Comparison of ENCODE assay signal across 7 cellular contexts in genomic region chr11:61446211-61446651, GRCh38. TPM values are rescaled to one million over a fixed set of nuclear protein-coding genes. Genes with fewer than 3 reads are reported as not detected.
DNase-seq lines count a peak whose midpoint lies in the region; TF ChIP-seq lines count a peak whose summit lies in the region.

No MANE protein-coding gene starts in this region.

- DNase-seq in GM13977 (ENCODE audit: low spot score) = peak; percentile 73
- DNase-seq in NT2/D1 (ENCODE audit: low read depth, low spot score) = peak; percentile 87
- peak; percentile 66 for DNase-seq in activated T-cell treated with anti-CD3 and anti-CD28 coated beads for 1 hour (ENCODE audit: low read depth)
- peak; percentile 70 for DNase-seq in epithelial cell of proximal tubule (ENCODE audit: low read depth)
- peak; percentile 68 for DNase-seq in stimulated activated CD8-positive, alpha-beta memory T cell treated with anti-CD3 and anti-CD28 coated beads, Interleukin-4, amount 100 ng/mL, for 24 hours (ENCODE audit: low read depth)

- H3K9ac ChIP-seq in HUES64 (ENCODE audit: low read depth, low read length) = peak overlapping the region; percentile 51; the same call in 1 of the 2 replicates
- H3K9ac ChIP-seq in NT2/D1 (ENCODE audit: insufficient read length, low read depth) = peak overlapping the region; percentile 34
- no peak overlapping the region for H3K9ac ChIP-seq in muscle layer of colon (ENCODE audit: low read length)

- no peaks in the 10 kb centered on the region for H3K27me3 ChIP-seq in HUES64 (ENCODE audit: insufficient read depth, low read length)
- H3K27me3 ChIP-seq in NT2/D1 (ENCODE audit: insufficient read depth, insufficient read length) = no peaks in the 10 kb centered on the region
- no peaks in the 10 kb centered on the region for H3K27me3 ChIP-seq in muscle layer of colon (ENCODE audit: control insufficient read depth in 1 of 2, insufficient read depth in 2 of 2, low read length in 2 of 2)

- peak overlapping the region; percentile 80; the same call in 1 of the 2 replicates for H3K27ac ChIP-seq in HUES64 (ENCODE audit: low read depth, low read length)
- H3K27ac ChIP-seq in muscle layer of colon (ENCODE audit: low read depth, low read length) = peak overlapping the region; percentile 53

- in situ Hi-C loops in GM13977 (cut with MboI; ENCODE audit: low pct_unique_long_range_greater_than_20kb, low sequenced_read_pairs, unreplicated experiment) = no loop called here

- H3K36me3 ChIP-seq in HUES64 (ENCODE audit: insufficient read depth, low read length) (peaks cover 80% of the 10 kb centered on the region), NT2/D1 (ENCODE audit: insufficient read depth, insufficient read length, low read length) (peaks cover 88% of the 10 kb centered on the region), muscle layer of colon (ENCODE audit: insufficient read depth, low read length) (peaks cover 31% of the 10 kb centered on the region)

- WGBS in HUES64 = 12% methylated on average over 7 of the region's 7 CpGs

- no peaks in the 10 kb centered on the region for H3K9me3 ChIP-seq in HUES64 (ENCODE audit: insufficient read depth, low read depth, low read length)
- no peaks in the 10 kb centered on the region for H3K9me3 ChIP-seq in NT2/D1 (ENCODE audit: insufficient read depth, low read length)
- H3K9me3 ChIP-seq in muscle layer of colon (ENCODE audit: low read length) = no peaks in the 10 kb centered on the region

- H3K4me3 ChIP-seq in HUES64 (ENCODE audit: low read length) (no peak overlapping the region), NT2/D1 (ENCODE audit: insufficient read length, low read depth) (no peak overlapping the region), epithelial cell of proximal tubule (ENCODE audit: low read depth, low read length) (no peak overlapping the region), muscle layer of colon (ENCODE audit: low read depth in 1 of 2, low read length in 2 of 2) (no peak overlapping the region)

- peak; percentile 78 for TF ChIP-seq CTCF in GM13977 (IDR thresholded peaks at IDR 0.05; ENCODE audit: extremely low read depth, insufficient read depth, missing control alignments)
- peak; percentile 92 for TF ChIP-seq CTCF in epithelial cell of proximal tubule (conservative IDR thresholded peaks at IDR 0.05; ENCODE audit: low read depth, low read length)

- H3K4me1 ChIP-seq in HUES64 (ENCODE audit: insufficient read depth, low read length) = peaks cover 9% of the 10 kb centered on the region
- H3K4me1 ChIP-seq in NT2/D1 (ENCODE audit: insufficient read depth, insufficient read length) = peaks cover 3% of the 10 kb centered on the region
- peaks cover 50% of the 10 kb centered on the region for H3K4me1 ChIP-seq in muscle layer of colon (ENCODE audit: insufficient read depth, low read length)

RNA-seq across cellular contexts. Expression of gene SDHAF2, which starts 16.3 kb away (rescaled TPM):
- 48.0 TPM for polyA plus RNA-seq in HUES64 (2013, experiment 1 of 2)
- 47.7 TPM for polyA plus RNA-seq in HUES64 (2013, experiment 2 of 2)
- total RNA-seq in epithelial cell of proximal tubule = 34.4 and 63.2 TPM in 2 replicates

RNA-seq across cellular contexts. Expression of gene CPSF7, which starts 16.5 kb away (rescaled TPM):
- 74.2 TPM for polyA plus RNA-seq in HUES64 (2013, experiment 1 of 2)
- polyA plus RNA-seq in HUES64 (2013, experiment 2 of 2) = 67.8 TPM
- total RNA-seq in epithelial cell of proximal tubule = 43.3 and 57.6 TPM in 2 replicates

RNA-seq across cellular contexts. Expression of gene TMEM216, which starts 53.8 kb away (rescaled TPM):
- 27.2 TPM for polyA plus RNA-seq in HUES64 (2013, experiment 1 of 2)
- 29.4 TPM for polyA plus RNA-seq in HUES64 (2013, experiment 2 of 2)
- total RNA-seq in epithelial cell of proximal tubule = 8.3 and 10.6 TPM in 2 replicates
